Comparison of ENCODE assay signal across 2 cellular contexts in genomic region chr7:72850746-72851145, GRCh38.
TF ChIP-seq lines count a peak whose summit lies in the region.

No MANE protein-coding gene starts in this region.

TF ChIP-seq in GM12878, 131 proteins besides CTCF, POLR2A, EP300 and RAD21:
- TF ChIP-seq NR2C1 (IDR thresholded peaks at IDR 0.05), result 0 out of 2 replicates have a peak, but pooled peaks have one; percentile 36

TF ChIP-seq in HepG2, 621 proteins besides CTCF, POLR2A, EP300 and RAD21:
- peak; percentile 45; the same call in 1 of the 2 replicates for TF ChIP-seq NR2C2 (CRISPR knock-in tag; IDR thresholded peaks at IDR 0.05; ENCODE audit: borderline replicate concordance)
